Comparison of ENCODE assay signal across 8 cellular contexts in genomic region chr18:26547302-26548143, GRCh38. TPM values are rescaled to one million over a fixed set of nuclear protein-coding genes. Genes with fewer than 3 reads are reported as not detected.
DNase-seq lines count a peak whose midpoint lies in the region; ATAC-seq, FAIRE-seq and TF ChIP-seq lines count a peak whose summit lies in the region.

No MANE protein-coding gene starts in this region.

- no peak for FAIRE-seq in GM12878 (lab: Jason Lieb, UNC)

- peak overlapping the region; percentile 91 for H2AFZ ChIP-seq in GM12878 (ENCODE audit: control insufficient read depth, low read depth, low read length)

- intact Hi-C loops in GM12878 (cut with micrococcal nuclease; ENCODE audit: unreplicated experiment) (loop anchor here (5.0 to 10.0 kb wide), 6 partner anchors 65 to 427 kb away; no protein-coding TSS in a partner anchor), sciatic nerve (cut with DNase I) (no loop called here)

- RAD21 ChIA-PET in GM12878 (lab: Charles Lee; ENCODE audit: unreplicated experiment), result interaction anchor here (0.6 to 3.2 kb wide), 10 partner anchors 76 to 165 kb away, joined by 3 to 26 read pairs (median 4); no protein-coding TSS in a partner anchor

- H3K9me3 ChIP-seq in SK-N-MC (ENCODE audit: low read depth, low read length) (no peaks in the 10 kb centered on the region), GM12878 (replicated peaks; ENCODE audit: control insufficient read depth, insufficient read depth, low read length) (no peaks in the 10 kb centered on the region)

- no peaks in the 10 kb centered on the region for H4K20me1 ChIP-seq in GM12878 (ENCODE audit: control insufficient read depth, insufficient read depth)

- peak; percentile 42 for TF ChIP-seq RAD21 in GM12878 (IDR thresholded peaks at IDR 0.05; ENCODE audit: insufficient read depth, low read depth, low read length)

- peaks cover 4 to 8% of the 10 kb centered on the region in 2 experiments for H3K27me3 ChIP-seq in GM12878 (replicated peaks in 1 of 2; ENCODE audit: control insufficient read depth in 2 of 2, insufficient read depth in 2 of 2, low read length in 1 of 2)

- TF ChIP-seq EP300 in GM12878 (IDR thresholded peaks at IDR 0.05; ENCODE audit: borderline replicate concordance in 1 of 2, control insufficient read depth in 1 of 2, low read depth in 2 of 2, low read length in 2 of 2), result no peak

- POLR2A ChIA-PET in GM12878 (lab: Charles Lee), result no interaction called here

- H3K4me2 ChIP-seq in GM12878 (ENCODE audit: control insufficient read depth, insufficient read depth), result peak overlapping the region; percentile 95

- TF ChIP-seq POLR2A in GM18505 (IDR thresholded peaks at IDR 0.05; ENCODE audit: borderline replicate concordance, extremely low read depth, insufficient read depth, insufficient read length) (peak; percentile 45), GM12878 (IDR thresholded peaks at IDR 0.05; ENCODE audit: low read depth, low read length) (no peak; the same call in none of the 2 replicates)

- peaks cover 11% of the 10 kb centered on the region for H3K79me2 ChIP-seq in GM12878 (ENCODE audit: control insufficient read depth, insufficient read depth, low read length)

- WGBS in GM12878 (ENCODE audit: insufficient coverage, insufficient replicate concordance, low lambda C conversion rate, missing lambda C conversion rate), result 80% methylated on average over 66 of the region's 96 CpGs

- H3K4me1 ChIP-seq in GM12878 (ENCODE audit: control insufficient read depth, insufficient read depth, low read length), result peaks cover 31% of the 10 kb centered on the region

- no peak overlapping the region for H3K9ac ChIP-seq in SK-N-MC (ENCODE audit: insufficient read length)
- peak overlapping the region; percentile 83 for H3K9ac ChIP-seq in GM12878 (ENCODE audit: control insufficient read depth, insufficient read depth, low read length)

- H3K27ac ChIP-seq in SK-N-MC, result no peak overlapping the region
- H3K27ac ChIP-seq in GM12878 (ENCODE audit: control insufficient read depth, insufficient read depth), result peak overlapping the region; percentile 67; the same call in 1 of the 2 replicates

- H3K4me3 ChIP-seq in SK-N-MC (peak overlapping the region; percentile 91), GM12878 (peak overlapping the region; percentile 70), iPS-11a (ENCODE audit: low read depth, low read length) (peak overlapping the region; percentile 74)

- ATAC-seq in GM18505 (IDR thresholded peaks at IDR 0.05; ENCODE audit: unreplicated experiment) (peak; percentile 71), HG02938 (IDR thresholded peaks at IDR 0.05; ENCODE audit: unreplicated experiment) (peak; percentile 56), GM12878 (peak; percentile 82), sciatic nerve (peak; percentile 62)

- SMC1A ChIA-PET in GM12878 (lab: Charles Lee; ENCODE audit: uncharacterized antibody, unreplicated experiment), result interaction anchor here (0.6 to 2.1 kb wide), 3 partner anchors 87 to 332 kb away, joined by 3 to 10 read pairs (median 7); no protein-coding TSS in a partner anchor

- TF ChIP-seq CTCF in GM12878 (IDR thresholded peaks at IDR 0.05 in 2 of 3, conservative IDR thresholded peaks at IDR 0.05 in 1 of 3; ENCODE audit: control insufficient read depth in 2 of 3, extremely low read depth in 1 of 3, insufficient read depth in 1 of 3, low read depth in 3 of 3, low read length in 3 of 3), result peak; percentile 58 to 66 (median 59)

- H3K36me3 ChIP-seq in SK-N-MC (ENCODE audit: insufficient read depth, low read length), result no peaks in the 10 kb centered on the region
- H3K36me3 ChIP-seq in GM12878 (ENCODE audit: control insufficient read depth in 2 of 2, insufficient read depth in 2 of 2, low read length in 1 of 2), result no peaks in the 10 kb centered on the region

- in situ Hi-C loops in GM12878 (cut with MboI), result no loop called here

- CTCF ChIA-PET in GM12878 (lab: Yijun Ruan, JAX), result interaction anchor here (0.7 to 2.7 kb wide), 13 partner anchors 10 to 164 kb away, joined by 3 to 16 read pairs (median 3); no protein-coding TSS in a partner anchor

- no peak for DNase-seq in SK-N-MC (ENCODE audit: low read depth, low spot score)
- DNase-seq in GM12878 (ENCODE audit: low read depth, low spot score), result no peak
- peak; percentile 85 for DNase-seq in sciatic nerve (ENCODE audit: low spot score)
- DNase-seq in NCI-H1105 treated with DMSO at 0.1 percent for 48 hours (lab: John Stamatoyannopoulos, UW), result no peak
- no peak for DNase-seq in NCI-H2081 (lab: John Stamatoyannopoulos, UW)

- no TSS peak for BruUV-seq in GM12878 (replicated peaks; lab: Mats Ljungman, UMichigan)

TF ChIP-seq in GM12878, 131 proteins besides CTCF, POLR2A, EP300 and RAD21 (continues in another document):
- TF ChIP-seq HDAC6 (IDR thresholded peaks at IDR 0.05; ENCODE audit: unreplicated experiment) (no peak), CEBPZ (IDR thresholded peaks at IDR 0.05; ENCODE audit: low read depth, low read length) (no peak), SMARCA5 (IDR thresholded peaks at IDR 0.05) (peak; percentile 78; the same call in 1 of the 2 replicates), TCF12 (IDR thresholded peaks at IDR 0.05; ENCODE audit: low read depth, low read length) (no peak), GATAD2B (conservative IDR thresholded peaks at IDR 0.05; ENCODE audit: low read depth) (peak; percentile 65; the same call in 1 of the 2 replicates), CREM (IDR thresholded peaks at IDR 0.05; ENCODE audit: low read depth) (peak; percentile 14; the same call in 1 of the 2 replicates), NR2C2 (IDR thresholded peaks at IDR 0.05; ENCODE audit: borderline replicate concordance, control insufficient read depth, insufficient read length, low read depth) (no peak), EGR1 (IDR thresholded peaks at IDR 0.05; ENCODE audit: borderline replicate concordance in 1 of 2, low read depth in 2 of 2, low read length in 2 of 2) (0 out of 3 replicates have a peak, but pooled peaks of 1 of the 2 experiments have one; percentile 11), IKZF1 (conservative IDR thresholded peaks at IDR 0.05) (peak; percentile 79), IRF5 (IDR thresholded peaks at IDR 0.05; ENCODE audit: borderline replicate concordance) (no peak)

RNA-seq across cellular contexts. Expression of gene KCTD1, which starts 0.8 kb away (rescaled TPM):
- 13.1 and 14.0 TPM in 2 replicates for total RNA-seq in GM12878 (2013; cell fraction: nucleolus; rRNA removed)
- 13.2 and 13.4 TPM in 2 replicates for total RNA-seq in GM12878 (2014; rRNA removed)
- 5.9 and 6.5 TPM in 2 replicates for total RNA-seq in GM12878 (2014; rRNA removed; fragmentation: Illumina TruSeq; extraction: Trizol)
- total RNA-seq in GM12878 (2021), result 10.2 and 10.3 TPM in 2 replicates
- 2.4 TPM for polyA plus RNA-seq in GM12878 (2011; ENCODE audit: low read depth)
- polyA plus RNA-seq in GM12878 (2011; rRNA removed), result 2.6 and 3.5 TPM in 2 replicates
- polyA plus RNA-seq in GM12878 (2011; cell fraction: cytosol; rRNA removed), result 3.9 and 5.1 TPM in 2 replicates
- polyA plus RNA-seq in GM12878 (2011; cell fraction: nucleus; rRNA removed), result 11.0 and 12.0 TPM in 2 replicates
- 5.4 and 5.9 TPM in 2 replicates for polyA plus RNA-seq in GM12878 (2012)
- polyA plus RNA-seq in GM12878 (2014; fragmentation: Illumina TruSeq; extraction: Trizol), result 6.2 and 6.5 TPM in 2 replicates
- polyA plus RNA-seq in GM12878 (2014; fragmentation: Nextera tagmentation; extraction: Ambion mirVana), result 1 to 10 TPM; 1.5 to 1.8 TPM
- 5.2 and 5.8 TPM in 2 replicates for polyA plus RNA-seq in GM12878 (2014; rRNA removed)
- polyA plus RNA-seq in GM12878 (2016; fragmentation: Nextera tagmentation; extraction: Ambion mirVana), result 1 to 10 TPM; 3.8 to 5.7 TPM
- 7.1 and 14.3 TPM in 2 replicates for polyA minus RNA-seq in GM12878 (2011; rRNA and poly(A)+ RNA removed)
- polyA minus RNA-seq in GM12878 (2011; cell fraction: cytosol; rRNA and poly(A)+ RNA removed), result 5.9 and 6.4 TPM in 2 replicates
- polyA minus RNA-seq in GM12878 (2011; cell fraction: nucleus; rRNA and poly(A)+ RNA removed), result 20.3 and 43.5 TPM in 2 replicates
- 34.1 TPM for total RNA-seq in sciatic nerve
